Comparison of ENCODE assay signal across 22 cellular contexts in the genomic region with DNA sequence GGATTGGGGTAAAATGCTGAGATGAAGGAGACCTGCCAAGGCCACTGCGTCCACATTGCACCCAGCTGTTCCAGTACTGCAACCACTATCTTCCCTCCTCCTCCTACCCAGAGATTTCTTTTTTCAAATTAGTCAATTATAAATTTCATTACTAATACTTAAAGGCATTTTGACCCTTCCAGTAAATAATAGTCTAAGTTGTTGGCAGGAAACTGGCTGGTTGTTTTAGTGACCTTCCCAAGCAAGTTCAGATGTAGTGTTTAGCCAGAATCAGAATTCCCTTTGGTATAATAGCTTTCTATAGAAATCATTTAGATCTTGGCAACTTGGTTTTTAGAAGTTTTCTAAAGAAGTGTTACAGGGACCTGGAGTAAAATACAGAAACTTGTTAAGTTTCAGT.
A peak's percentile ranks its signal among the peaks of the same experiment; 100 is the strongest.
DNase-seq lines count a peak whose midpoint lies in the region; ATAC-seq and TF ChIP-seq lines count a peak whose summit lies in the region.
"Had no signal": no experiment of that assay in that cellular context is flagged by ENCODE, and none has a peak within 500 bp of the region (broad histone marks: within the 10 kb centered on the region; RNA-seq: fewer than 3 reads in every experiment).

No MANE protein-coding gene starts in this region.

- no peak overlapping the region for H3K4me3 Mint-ChIP-seq in nephron
- H3K4me3 Mint-ChIP-seq: CD4-positive, CD25-positive, alpha-beta regulatory T cell; GM23338 had no signal

- H3K27ac Mint-ChIP-seq in nephron: peak overlapping the region; percentile 75 to 86 (median 79)
- H3K27ac Mint-ChIP-seq: CD4-positive, CD25-positive, alpha-beta regulatory T cell; GM23338 had no signal

- H3K4me3 ChIP-seq in cardiac fibroblast (replicated peaks in 1 of 2; ENCODE audit: low read depth in 2 of 2, low read length in 2 of 2): no peak overlapping the region
- no peak overlapping the region for H3K4me3 ChIP-seq in fibroblast of mammary gland (ENCODE audit: control insufficient read depth, low read depth, low read length)
- H3K4me3 ChIP-seq: A549, GM23338, HAP-1, Peyer's patch, SJCRH30 had no signal

- peaks cover 28% of the 10 kb centered on the region for H3K4me1 Mint-ChIP-seq in nephron
- H3K4me1 Mint-ChIP-seq: CD4-positive, CD25-positive, alpha-beta regulatory T cell; GM23338 had no signal

- DNase-seq in HCEC 1CT (peak; percentile 1), cardiac fibroblast (ENCODE audit: low read depth in 2 of 2) (peak; percentile 15 to 36), fibroblast of mammary gland (ENCODE audit: low read depth) (peak; percentile 46), AG20443 (ENCODE audit: low spot score) (no peak)
- DNase-seq: CD4-positive, CD25-positive, alpha-beta regulatory T cell; EL; GF-D8; NCI-H1105 treated with DMSO at 0.1 percent for 48 hours; NCI-H2029 treated with DMSO at 0.1 percent for 48 hours; NCI-H226; NCI-H510A treated with DMSO at 0.1 percent for 48 hours; NCI-H774; NK-92 treated with Interleukin-12 subunit alpha and Interleukin-12 subunit beta, amount 100 ng/mL, for 24 hours; Peyer's patch; SJCRH30 had no signal

- no peaks in the 10 kb centered on the region for H3K9me3 Mint-ChIP-seq in nephron
- H3K9me3 Mint-ChIP-seq: GM23338 had no signal

- peaks cover 64% of the 10 kb centered on the region for H3K36me3 Mint-ChIP-seq in nephron (ENCODE audit: low read depth)
- H3K36me3 Mint-ChIP-seq: CD4-positive, CD25-positive, alpha-beta regulatory T cell had no signal

- ATAC-seq in GM21529 (IDR thresholded peaks at IDR 0.05; ENCODE audit: unreplicated experiment) (no peak), HG02885 (IDR thresholded peaks at IDR 0.05; ENCODE audit: poor library complexity, unreplicated experiment) (no peak), GM18907 (IDR thresholded peaks at IDR 0.05; ENCODE audit: unreplicated experiment) (no peak)
- ATAC-seq: A549, GM23338 had no signal

- no peak for TF ChIP-seq CTCF in cardiac fibroblast (IDR thresholded peaks at IDR 0.05; ENCODE audit: low read depth, low read length)
- TF ChIP-seq CTCF in fibroblast of mammary gland (conservative IDR thresholded peaks at IDR 0.05; ENCODE audit: control insufficient read depth, insufficient read depth, low read depth, low read length): no peak
- TF ChIP-seq CTCF in nephron (IDR thresholded peaks at IDR 0.05; ENCODE audit: unreplicated experiment in 3 of 3): no peak

- H3K27me3 Mint-ChIP-seq in nephron (ENCODE audit: low read depth): no peaks in the 10 kb centered on the region
